Comparison of ENCODE assay signal across 8 cellular contexts in genomic region chr1:211579434-211580302, GRCh38. TPM values are rescaled to one million over a fixed set of nuclear protein-coding genes. Genes with fewer than 3 reads are reported as not detected.
DNase-seq lines count a peak whose midpoint lies in the region; ATAC-seq, FAIRE-seq and TF ChIP-seq lines count a peak whose summit lies in the region.

No MANE protein-coding gene starts in this region.

- no peaks in the 10 kb centered on the region for H3K36me3 ChIP-seq in bronchial epithelial cell (ENCODE audit: control insufficient read depth, insufficient read depth, low read length)
- peaks cover 0 to 16% (median 7%) of the 10 kb centered on the region in 4 donors for H3K36me3 ChIP-seq in right lobe of liver
- H3K36me3 ChIP-seq in thymus (ENCODE audit: control insufficient read depth, insufficient read depth) = no peaks in the 10 kb centered on the region

- no peaks in the 10 kb centered on the region for H3K27me3 ChIP-seq in bronchial epithelial cell (ENCODE audit: control insufficient read depth, insufficient read depth, low read length)
- no peaks in the 10 kb centered on the region for H3K27me3 ChIP-seq in right lobe of liver
- H3K27me3 ChIP-seq in thymus (ENCODE audit: control insufficient read depth, insufficient read depth) = no peaks in the 10 kb centered on the region

- H3K4me1 ChIP-seq in right lobe of liver (peaks cover 0 to 19% (median 4%) of the 10 kb centered on the region in 4 donors), thymus (ENCODE audit: control insufficient read depth, insufficient read depth, low read length) (peaks cover 7% of the 10 kb centered on the region)

- H3K27ac ChIP-seq in right lobe of liver (peak overlapping the region; percentile 9 to 83 (median 67)), thymus (ENCODE audit: low read depth) (peak overlapping the region; percentile 36)

- TF ChIP-seq CTCF in bronchial epithelial cell (IDR thresholded peaks at IDR 0.05; ENCODE audit: insufficient read depth, low read length, severe bottlenecking) (no peak), right lobe of liver (IDR thresholded peaks at IDR 0.05) (no peak)

- DNase-seq in DMS153 treated with DMSO at 0.1 percent for 48 hours (lab: John Stamatoyannopoulos, UW; ENCODE audit: unreplicated experiment) (peak; percentile 63), DMS153 (lab: John Stamatoyannopoulos, UW) (no peak), OCI-M1 (lab: John Stamatoyannopoulos, UW) (peak; percentile 87), bronchial epithelial cell (ENCODE audit: low read depth) (no peak), right lobe of liver (no peak)

- intact Hi-C loops in right lobe of liver (cut with DNase I) = no loop called here

- no peak for FAIRE-seq in bronchial epithelial cell (lab: Jason Lieb, UNC)

- no peaks in the 10 kb centered on the region for H3K9me3 ChIP-seq in right lobe of liver
- H3K9me3 ChIP-seq in thymus (ENCODE audit: control insufficient read depth) = no peaks in the 10 kb centered on the region

- H3K4me3 ChIP-seq in bronchial epithelial cell (ENCODE audit: low read depth, low read length) (peak overlapping the region; percentile 65), right lobe of liver (peak overlapping the region; percentile 71 to 97 (median 91)), thymus (ENCODE audit: low read length) (peak overlapping the region; percentile 93)

- TF ChIP-seq POLR2A in right lobe of liver (IDR thresholded peaks at IDR 0.05) = no peak

- 5% methylated on average over 26 of the region's 47 CpGs for WGBS in right lobe of liver (ENCODE audit: insufficient coverage, low coverage, low lambda C conversion rate, missing lambda C conversion rate)
- WGBS in thymus = 10% methylated on average over 47 of the region's 47 CpGs

- ATAC-seq in GM21381 (IDR thresholded peaks at IDR 0.05; ENCODE audit: unreplicated experiment) (peak; percentile 34), HG03565 (IDR thresholded peaks at IDR 0.05; ENCODE audit: unreplicated experiment) (peak; percentile 14), right lobe of liver (peak; percentile 57 to 76 (median 59))

RNA-seq across cellular contexts. Expression of gene SLC30A1, which starts 0.7 kb away (rescaled TPM):
- total RNA-seq in bronchial epithelial cell (29.0 and 36.4 TPM in 2 replicates), right lobe of liver (10 to 100 TPM; 23.2 to 72.9 (median 48.2) TPM)
- 9.3 TPM for polyA plus RNA-seq in thymus

Comparison
In these comparisons a context has a peak if more than half of its experiments do, and no peak if none do; other contexts are left out.
1. DNase-seq: peak in DMS153 treated with DMSO at 0.1 percent for 48 hours (single experiment) and OCI-M1 (single experiment); none in DMS153 (single experiment), bronchial epithelial cell (single experiment) and right lobe of liver (0 of 3).
2. Peak in every context shown above with its lines, with median percentiles within 50 percentile points of each other: ATAC-seq and H3K4me3 ChIP-seq.